Comparison of ENCODE assay signal across 18 cellular contexts in the genomic region with DNA sequence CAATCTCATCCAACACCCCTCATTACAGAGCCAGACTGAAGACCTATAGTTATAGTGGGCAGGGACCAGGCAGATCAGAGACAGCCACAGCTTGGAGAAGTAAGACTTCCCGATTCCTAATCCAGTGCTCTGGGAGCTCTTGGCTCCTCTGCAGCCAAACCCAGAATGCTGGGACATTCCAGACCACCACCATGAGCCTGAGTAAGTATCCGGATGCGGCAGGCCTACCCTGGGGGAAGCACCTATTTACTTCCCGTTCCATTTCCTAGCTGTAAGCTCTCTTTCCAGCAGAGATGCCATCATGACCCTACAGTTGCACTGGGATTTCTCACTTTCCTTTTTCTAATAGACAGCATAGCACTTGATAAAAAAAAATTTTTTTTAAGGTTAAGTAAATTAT. TPM values are rescaled to one million over a fixed set of nuclear protein-coding genes. Genes with fewer than 3 reads are reported as not detected.
DNase-seq lines count a peak whose midpoint lies in the region; ATAC-seq, FAIRE-seq and TF ChIP-seq lines count a peak whose summit lies in the region.
"Had no signal": no experiment of that assay in that cellular context is flagged by ENCODE, and none has a peak within 500 bp of the region (broad histone marks: within the 10 kb centered on the region; RNA-seq: fewer than 3 reads in every experiment).

No MANE protein-coding gene starts in this region.

- BruUV-seq in endothelial cell of umbilical vein (replicated peaks; lab: Mats Ljungman, UMichigan) = no TSS peak

- H3K4me1 ChIP-seq in endothelial cell of umbilical vein (ENCODE audit: control insufficient read depth, extremely low read depth, insufficient read depth, low read length) = no peaks in the 10 kb centered on the region
- no peaks in the 10 kb centered on the region for H3K4me1 ChIP-seq in aorta (ENCODE audit: control insufficient read depth in 1 of 2, insufficient read depth in 2 of 2, low read length in 2 of 2)
- H3K4me1 ChIP-seq: BE2C had no signal

- peaks cover 8% of the 10 kb centered on the region for H3K4me1 Mint-ChIP-seq in mesothelial cell of epicardium

- CTCF ChIA-PET in RWPE1 (lab: Yijun Ruan, JAX) = interaction anchor here (0.8 kb wide), 1 partner anchor 25 kb away, joined by 3 read pairs; no protein-coding TSS in a partner anchor
- CTCF ChIA-PET in endothelial cell of umbilical vein (lab: Charles Lee) = interaction anchor here (1.6 kb wide), 1 partner anchor 35 kb away, joined by 5 read pairs; no protein-coding TSS in a partner anchor

- H3K36me3 ChIP-seq in endothelial cell of umbilical vein (ENCODE audit: control insufficient read depth in 2 of 2, extremely low read depth in 1 of 2, insufficient read depth in 2 of 2, low read length in 2 of 2) (no peaks in the 10 kb centered on the region), aorta (ENCODE audit: control insufficient read depth in 1 of 2, insufficient read depth in 2 of 2, low read length in 1 of 2) (no peaks in the 10 kb centered on the region)
- H3K36me3 ChIP-seq: BE2C had no signal

- H3K27ac ChIP-seq in RWPE1 = peak overlapping the region; percentile 61
- H3K27ac ChIP-seq in endothelial cell of umbilical vein (ENCODE audit: insufficient read depth, low read depth, low read length) = no peak overlapping the region
- H3K27ac ChIP-seq in aorta (ENCODE audit: low read depth in 1 of 2, low read length in 2 of 2) = peak overlapping the region in 1 of 2 donors; percentile 38
- H3K27ac ChIP-seq: C4-2B, GM23248 had no signal

- H3K9me3 ChIP-seq in endothelial cell of umbilical vein (replicated peaks; ENCODE audit: control insufficient read depth, insufficient read depth, low read length) = no peaks in the 10 kb centered on the region
- H3K9me3 ChIP-seq in aorta (ENCODE audit: control insufficient read depth, low read length) = no peaks in the 10 kb centered on the region
- H3K9me3 ChIP-seq: BE2C had no signal

- POLR2A ChIA-PET in RWPE1 (lab: Yijun Ruan, JAX; ENCODE audit: low non-redundant PET) (interaction anchor here (0.6 kb wide), 1 partner anchor 26 kb away, joined by 4 read pairs; no protein-coding TSS in a partner anchor), endothelial cell of umbilical vein (lab: Charles Lee) (no interaction called here)

- H3K36me3 Mint-ChIP-seq in mesothelial cell of epicardium = no peaks in the 10 kb centered on the region

- dilution Hi-C loops in endothelial cell of umbilical vein (cut with MboI; ENCODE audit: extremely low pct_ligation_motif_present, low sequenced_read_pairs) = no loop called here

- FAIRE-seq in endothelial cell of umbilical vein (lab: Jason Lieb, UNC) = no peak
- FAIRE-seq: A204.1, GM12878, GM18507, H54 had no signal

- H3K79me2 ChIP-seq in endothelial cell of umbilical vein (ENCODE audit: control insufficient read depth, insufficient read depth, low read length) = no peaks in the 10 kb centered on the region

- ATAC-seq in aorta (ENCODE audit: low FRiP score) (peak; percentile 16), HG03521 (IDR thresholded peaks at IDR 0.05; ENCODE audit: unreplicated experiment) (no peak)
- ATAC-seq: GM12878, HCT116 had no signal

- H3K27me3 ChIP-seq in endothelial cell of umbilical vein (ENCODE audit: control insufficient read depth in 2 of 2, insufficient read depth in 2 of 2, low read length in 2 of 2) (no peaks in the 10 kb centered on the region), aorta (ENCODE audit: control insufficient read depth in 1 of 2, insufficient read depth in 2 of 2, low read length in 1 of 2) (no peaks in the 10 kb centered on the region)
- H3K27me3 ChIP-seq: BE2C had no signal

- no peak for TF ChIP-seq POLR2A in endothelial cell of umbilical vein (IDR thresholded peaks at IDR 0.05; ENCODE audit: low read depth, low read length)

- H3K4me3 ChIP-seq in endothelial cell of umbilical vein (replicated peaks in 1 of 3; ENCODE audit: insufficient read depth in 1 of 3, low read depth in 1 of 3, low read length in 3 of 3) = no peak overlapping the region
- no peak overlapping the region for H3K4me3 ChIP-seq in aorta (ENCODE audit: low read length in 2 of 2)
- H3K4me3 ChIP-seq: GM12878, GM23248 had no signal

- no peaks in the 10 kb centered on the region for H3K9me3 Mint-ChIP-seq in mesothelial cell of epicardium
- H3K9me3 Mint-ChIP-seq: CD4-positive, alpha-beta memory T cell had no signal

- no peak overlapping the region for H3K9ac ChIP-seq in endothelial cell of umbilical vein (replicated peaks; ENCODE audit: extremely low read depth, insufficient read depth, low read length)
- H3K9ac ChIP-seq: GM23248 had no signal

- H2AFZ ChIP-seq in endothelial cell of umbilical vein (ENCODE audit: low read depth, low read length) = peak overlapping the region; percentile 45
- H2AFZ ChIP-seq: GM23248 had no signal

- 18 to 23% methylated on average over 4 of the region's 4 CpGs for WGBS in aorta, 2 donors

- H3K4me3 Mint-ChIP-seq in mesothelial cell of epicardium = no peak overlapping the region
- H3K4me3 Mint-ChIP-seq: CD4-positive, alpha-beta memory T cell had no signal

- no peaks in the 10 kb centered on the region for H3K9me1 ChIP-seq in endothelial cell of umbilical vein (replicated peaks; ENCODE audit: control insufficient read depth, extremely low read depth, insufficient read depth, low read length)

- no peak overlapping the region for H3K4me2 ChIP-seq in endothelial cell of umbilical vein (ENCODE audit: insufficient read depth, low read length)

- no peaks in the 10 kb centered on the region for H3K27me3 Mint-ChIP-seq in mesothelial cell of epicardium (ENCODE audit: low read depth)
- H3K27me3 Mint-ChIP-seq: CD4-positive, alpha-beta memory T cell had no signal

- no peaks in the 10 kb centered on the region for H4K20me1 ChIP-seq in endothelial cell of umbilical vein (replicated peaks; ENCODE audit: control insufficient read depth, extremely low read depth, insufficient read depth, low read length)

- intact Hi-C loops in endothelial cell of umbilical vein (cut with micrococcal nuclease) (no loop called here), aorta (cut with DNase I) (no loop called here)

- TF ChIP-seq CTCF in RWPE1 (conservative IDR thresholded peaks at IDR 0.05; ENCODE audit: low read depth) (no peak), endothelial cell of umbilical vein (IDR thresholded peaks at IDR 0.05; ENCODE audit: extremely low read depth in 1 of 2, insufficient read depth in 1 of 2, low read depth in 1 of 2, low read length in 2 of 2) (no peak), mesothelial cell of epicardium (IDR thresholded peaks at IDR 0.05; ENCODE audit: unreplicated experiment) (no peak)

- peak overlapping the region; percentile 59 for H3K27ac Mint-ChIP-seq in mesothelial cell of epicardium
- H3K27ac Mint-ChIP-seq: CD4-positive, alpha-beta memory T cell had no signal

- DNase-seq in RWPE1 (ENCODE audit: low spot score) = no peak
- DNase-seq in endothelial cell of umbilical vein (ENCODE audit: low read depth, low spot score) = no peak
- no peak for DNase-seq in mesothelial cell of epicardium (ENCODE audit: low spot score in 2 of 2, unreplicated experiment in 2 of 2)
- DNase-seq in aorta = peak; percentile 28 to 31
- no peak for DNase-seq in NCI-H2171 (lab: John Stamatoyannopoulos, UW)
- DNase-seq in NOMO-1 treated with DMSO at 0.1 percent for 48 hours (lab: John Stamatoyannopoulos, UW; ENCODE audit: unreplicated experiment) = no peak
- DNase-seq: BE2C; CD4-positive, alpha-beta memory T cell; DMS79; GM23248 had no signal

TF ChIP-seq in endothelial cell of umbilical vein, 7 proteins besides CTCF, POLR2A, EP300 and RAD21:
- TF ChIP-seq, protein P1, sequence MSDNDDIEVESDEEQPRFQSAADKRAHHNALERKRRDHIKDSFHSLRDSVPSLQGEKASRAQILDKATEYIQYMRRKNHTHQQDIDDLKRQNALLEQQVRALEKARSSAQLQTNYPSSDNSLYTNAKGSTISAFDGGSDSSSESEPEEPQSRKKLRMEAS (IDR thresholded peaks at IDR 0.05; ENCODE audit: insufficient read depth, insufficient read length) = no peak
- no peak for TF ChIP-seq MYC (IDR thresholded peaks at IDR 0.05; ENCODE audit: low read depth, low read length)
- no peak for TF ChIP-seq GATA2 (IDR thresholded peaks at IDR 0.05; ENCODE audit: insufficient read depth, insufficient read length, low read depth, low read length)
- no peak for TF ChIP-seq JUN (IDR thresholded peaks at IDR 0.05; ENCODE audit: borderline replicate concordance, insufficient read depth, insufficient read length, low read depth)
- no peak for TF ChIP-seq EZH2 (IDR thresholded peaks at IDR 0.05; ENCODE audit: borderline replicate concordance, low read depth, low read length, severe bottlenecking)
- TF ChIP-seq FOS (IDR thresholded peaks at IDR 0.05; ENCODE audit: borderline replicate concordance, insufficient read depth, low read length) = no peak
- no peak for TF ChIP-seq POLR2AphosphoS5 (IDR thresholded peaks at IDR 0.05; ENCODE audit: insufficient read depth, low read depth, low read length)

RNA-seq across cellular contexts. Expression of gene HIP1, which starts 16.4 kb away (rescaled TPM):
- total RNA-seq in endothelial cell of umbilical vein = 45.1 and 47.6 TPM in 2 replicates
- 22.3 and 23.7 TPM in 2 replicates for polyA plus RNA-seq in endothelial cell of umbilical vein
- polyA plus RNA-seq in endothelial cell of umbilical vein (2011; cell fraction: cytosol; rRNA removed) = 20.9 and 22.7 TPM in 2 replicates
- polyA plus RNA-seq in endothelial cell of umbilical vein (2011; cell fraction: nucleus; rRNA removed) = 32.0 and 36.8 TPM in 2 replicates
- polyA plus RNA-seq in endothelial cell of umbilical vein (2012) = 22.1 and 27.9 TPM in 2 replicates
- 49.6 and 57.0 TPM in 2 replicates for polyA minus RNA-seq in endothelial cell of umbilical vein
- 9.5 TPM for polyA minus RNA-seq in endothelial cell of umbilical vein (2011; cell fraction: cytosol; rRNA and poly(A)+ RNA removed)
- 32.5 and 38.5 TPM in 2 replicates for polyA minus RNA-seq in endothelial cell of umbilical vein (2011; cell fraction: nucleus; rRNA and poly(A)+ RNA removed)
- 30.9 to 33.9 TPM (median 31.5 TPM) in 3 replicates for total RNA-seq in mesothelial cell of epicardium
- 10 to 100 TPM; 56.8 to 87.9 TPM for total RNA-seq in aorta
- 10 to 100 TPM; 10.6 to 29.7 TPM for polyA plus RNA-seq in aorta

RNA-seq across cellular contexts. Expression of gene CCL26, which starts 49.6 kb away (rescaled TPM):
- total RNA-seq in endothelial cell of umbilical vein = not detected in 2 replicates
- polyA plus RNA-seq in endothelial cell of umbilical vein = not detected in 2 replicates
- polyA plus RNA-seq in endothelial cell of umbilical vein (2011; cell fraction: cytosol; rRNA removed) = not detected in 2 replicates
- not detected in 2 replicates for polyA plus RNA-seq in endothelial cell of umbilical vein (2011; cell fraction: nucleus; rRNA removed)
- 0.71 TPM in 1 of 2 replicates, not detected in the other for polyA plus RNA-seq in endothelial cell of umbilical vein (2012)
- polyA minus RNA-seq in endothelial cell of umbilical vein = not detected in 2 replicates
- not detected for polyA minus RNA-seq in endothelial cell of umbilical vein (2011; cell fraction: cytosol; rRNA and poly(A)+ RNA removed)
- not detected in 2 replicates for polyA minus RNA-seq in endothelial cell of umbilical vein (2011; cell fraction: nucleus; rRNA and poly(A)+ RNA removed)
- not detected in 3 replicates for total RNA-seq in mesothelial cell of epicardium
- total RNA-seq in aorta = 1 to 10 TPM in 1 of 2 donors, not detected in 1; 1.9 TPM
- 1 to 10 TPM in 1 of 2 donors, not detected in 1; 2.0 TPM for polyA plus RNA-seq in aorta
- total RNA-seq: CD4-positive, alpha-beta memory T cell; G401; GM12878; GM23248 had no signal
- polyA plus RNA-seq: CD4-positive, alpha-beta memory T cell; GM12878 had no signal

Comparison
In these comparisons a context has a peak if more than half of its experiments do, and no peak if none do; other contexts are left out.
1. DNase-seq: peak in aorta (2 of 2); none in RWPE1 (single experiment), endothelial cell of umbilical vein (single experiment), mesothelial cell of epicardium (0 of 2), NCI-H2171 (single experiment) and NOMO-1 treated with DMSO at 0.1 percent for 48 hours (single experiment).